ENCODE assay signal across 8 cellular contexts in the genomic region with DNA sequence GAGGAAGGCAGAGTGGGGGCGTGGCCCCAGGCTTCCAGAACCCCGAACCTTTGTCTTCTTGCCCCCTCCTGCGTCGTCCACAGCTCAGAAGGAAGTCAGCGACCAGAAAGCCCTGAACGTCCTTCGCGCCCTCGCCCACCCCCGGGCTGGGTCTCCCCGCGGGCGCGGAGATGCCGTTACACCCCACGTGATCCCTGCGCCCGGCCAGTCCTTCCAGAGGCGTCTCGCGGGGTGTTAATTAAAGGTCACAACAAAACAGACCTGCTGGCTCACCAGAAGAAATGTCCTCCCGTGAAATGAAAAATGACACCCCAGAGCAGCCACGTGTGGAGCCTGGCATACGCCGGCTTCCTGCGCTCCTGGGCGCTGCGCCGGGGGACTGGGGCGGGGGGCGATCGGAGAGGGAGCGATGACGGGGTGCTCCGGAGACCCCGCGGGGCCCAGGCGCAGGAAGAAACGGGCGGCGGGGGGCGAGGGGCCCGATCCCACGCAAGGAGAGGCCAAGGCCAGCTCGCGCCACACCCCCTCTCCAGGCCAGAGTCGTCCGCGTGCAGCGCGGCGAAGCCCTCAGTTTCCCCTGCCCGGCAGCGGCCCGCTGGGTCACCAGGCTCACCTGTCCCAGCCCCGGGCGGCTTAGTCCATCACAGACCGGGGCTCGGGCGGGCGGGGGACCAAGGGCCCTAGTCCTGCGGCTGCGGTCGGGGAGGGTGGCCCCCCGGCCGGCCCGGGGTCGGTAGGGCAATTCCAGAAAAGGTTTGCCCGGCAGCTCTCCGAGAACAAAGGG. TPM values are rescaled to one million over a fixed set of nuclear protein-coding genes. Genes with fewer than 3 reads are reported as not detected.
DNase-seq lines count a peak whose midpoint lies in the region; ATAC-seq, FAIRE-seq and TF ChIP-seq lines count a peak whose summit lies in the region.

No MANE protein-coding gene starts in this region.

- no peak for ATAC-seq in DND-41 (ENCODE audit: insufficient read depth, low read depth)
- peak in 3 of 4 donors; percentile 8 to 20 (median 15) for ATAC-seq in pancreas
- ATAC-seq in GM21619 (IDR thresholded peaks at IDR 0.05; ENCODE audit: unreplicated experiment), result no peak

- H3K27ac ChIP-seq in DND-41 (ENCODE audit: low read length) (no peak overlapping the region), pancreas (no peak overlapping the region)

- H4K20me1 ChIP-seq in DND-41 (ENCODE audit: insufficient read depth, low read length), result 0 out of 2 replicates have a peak, but pooled peaks cover 3% of the 10 kb centered on the region

- intact Hi-C loops in pancreas (cut with DNase I), result loop anchor here in 2 of 3 donors (5.0 to 10.0 kb wide), 2 partner anchors 231 to 848 kb away; no protein-coding TSS in a partner anchor

- TF ChIP-seq POLR2A in erythroblast (IDR thresholded peaks at IDR 0.05; ENCODE audit: low read length), result no peak

- TF ChIP-seq CTCF in DND-41 (IDR thresholded peaks at IDR 0.05; ENCODE audit: borderline replicate concordance, extremely low read depth, low read length, poor library complexity, severe bottlenecking) (no peak), pancreas (IDR thresholded peaks at IDR 0.05) (no peak)

- H3K79me2 ChIP-seq in DND-41 (ENCODE audit: insufficient read depth, low read length), result no peaks in the 10 kb centered on the region

- H3K27me3 ChIP-seq in DND-41 (ENCODE audit: insufficient read depth, low read length, poor library complexity) (peaks cover 41% of the 10 kb centered on the region), pancreas (peaks cover 0 to 3% (median 0%) of the 10 kb centered on the region in 4 donors)

- peak overlapping the region; percentile 66 for H3K4me2 ChIP-seq in DND-41 (ENCODE audit: insufficient read depth, low read length)

- DNase-seq in DND-41, result no peak
- peak; percentile 26 for DNase-seq in HuH-7 (ENCODE audit: low spot score)
- peak; percentile 64 for DNase-seq in activated CD8-positive, alpha-beta memory T cell treated with anti-CD3 and anti-CD28 coated beads, Interleukin-2, amount 50 U/mL, for 48 hours
- DNase-seq in frontal cortex (ENCODE audit: low spot score in 2 of 2), result peak; percentile 29 to 37
- peak in 4 of 6 donors; percentile 26 to 80 (median 49) for DNase-seq in pancreas
- DNase-seq in middle frontal gyrus (ENCODE audit: extremely low spot score, low spot score), result no peak
- no peak for DNase-seq in erythroblast (lab: John Stamatoyannopoulos, UW)

- H3K9ac ChIP-seq in DND-41 (ENCODE audit: low read depth, low read length), result peak overlapping the region; percentile 45; the same call in 1 of the 2 replicates

- H3K9me3 ChIP-seq in DND-41 (ENCODE audit: insufficient read depth, low read length, severe bottlenecking) (no peaks in the 10 kb centered on the region), pancreas (peaks cover 0 to 5% (median 0%) of the 10 kb centered on the region in 4 donors)

- H3K4me3 ChIP-seq in DND-41 (ENCODE audit: low read depth in 1 of 2, low read length in 2 of 2) (peak overlapping the region in 1 of 2 experiments; percentile 51; a peak in 2 of 4 replicates), pancreas (peak overlapping the region; percentile 37 to 55 (median 50))

- H3K4me1 ChIP-seq in DND-41 (ENCODE audit: insufficient read depth, low read length) (peaks cover 33% of the 10 kb centered on the region), pancreas (peaks cover 6 to 26% (median 7%) of the 10 kb centered on the region in 3 donors)

- H2AFZ ChIP-seq in DND-41 (ENCODE audit: low read depth, low read length), result peak overlapping the region; percentile 66

- H3K36me3 ChIP-seq in DND-41 (ENCODE audit: insufficient read depth, low read length), result no peaks in the 10 kb centered on the region
- no peaks in the 10 kb centered on the region for H3K36me3 ChIP-seq in pancreas

- FAIRE-seq in frontal cortex (lab: Jason Lieb, UNC) (no peak), pancreas (lab: Jason Lieb, UNC) (no peak)

- 2% methylated on average over 63 to 70 of the region's 70 CpGs for WGBS in pancreas, 2 donors

RNA-seq across cellular contexts. Expression of gene KIF26B, which starts 0.9 kb away (rescaled TPM):
- total RNA-seq in frontal cortex (11.4 TPM), pancreas (1 to 10 TPM in 2 of 6 donors, under 1 TPM in 4; 0.28 to 4.5 (median 0.78) TPM)
- polyA plus RNA-seq in pancreas, result under 1 TPM; 0.27 to 0.42 TPM

Comparison
In these comparisons a context has a peak if more than half of its experiments do, and no peak if none do; other contexts are left out.
1. ATAC-seq: peak in pancreas (3 of 4); none in DND-41 (single experiment) and GM21619 (single experiment).
2. DNase-seq: peak in HuH-7 (single experiment), activated CD8-positive, alpha-beta memory T cell treated with anti-CD3 and anti-CD28 coated beads, Interleukin-2, amount 50 U/mL, for 48 hours (single experiment), frontal cortex (2 of 2) and pancreas (4 of 6); none in DND-41 (single experiment), middle frontal gyrus (single experiment) and erythroblast (0 of 2).